Comparison of ENCODE assay signal across 25 cellular contexts in the genomic region with DNA sequence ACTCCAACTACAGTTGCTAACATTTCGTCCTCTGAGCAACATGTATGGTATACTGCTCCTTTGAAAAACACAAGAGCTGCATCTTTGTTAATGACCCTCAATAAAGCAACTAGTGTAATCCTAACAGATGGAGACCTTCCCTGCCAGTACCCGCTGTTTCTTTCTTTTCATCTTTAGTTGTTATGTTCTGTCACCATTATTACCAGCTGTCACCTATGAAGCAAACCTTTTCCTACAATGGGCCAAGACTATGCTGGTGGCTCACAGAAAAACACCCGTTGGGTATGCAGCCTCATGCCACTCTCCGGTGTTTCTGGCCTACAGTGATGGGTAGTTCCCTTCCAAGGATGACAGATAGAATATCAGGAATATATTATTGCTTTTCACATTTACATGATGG. TPM values are rescaled to one million over a fixed set of nuclear protein-coding genes. Genes with fewer than 3 reads are reported as not detected.
"Had no signal": no experiment of that assay in that cellular context is flagged by ENCODE, and none has a peak within 500 bp of the region (broad histone marks: within the 10 kb centered on the region; RNA-seq: fewer than 3 reads in every experiment).

No MANE protein-coding gene starts in this region.

- H3K27ac ChIP-seq: SK-N-MC had no signal

- DNase-seq: activated B cell treated with CpG ODN at 0.5 μM for 24 hours; activated CD4-positive, alpha-beta memory T cell treated with anti-CD3 and anti-CD28 coated beads for 36 hours; activated CD4-positive, alpha-beta T cell treated with anti-CD3 and anti-CD28 coated beads for 1 hour; activated CD4-positive, alpha-beta T cell treated with anti-CD3 and anti-CD28 coated beads, Interleukin-2, amount 10 ng/mL, durations not matched to agents 7 days and 5 days; activated CD8-positive, alpha-beta memory T cell treated with anti-CD3 and anti-CD28 coated beads for 24 hours; activated gamma-delta T cell; activated naive CD4-positive, alpha-beta T cell treated with anti-CD3 and anti-CD28 coated beads, Interleukin-2, amount 10 ng/mL, durations not matched to agents 7 days and 5 days; activated naive CD8-positive, alpha-beta T cell treated with anti-CD3 and anti-CD28 coated beads for 36 hours; activated T-cell treated with anti-CD3 and anti-CD28 coated beads for 4 hours; activated T-cell treated with anti-CD3 and anti-CD28 coated beads, Interleukin-2, amount 50 U/mL, for 48 hours; anterior cingulate cortex; IMR-90; Kasumi-1; KBM-7; NCI-H1105 treated with DMSO at 0.1 percent for 48 hours; NCI-H1436 treated with DMSO at 0.1 percent for 48 hours; NCI-H187; NCI-H2081; NCI-H510A treated with DMSO at 0.1 percent for 48 hours; T-cell; T-helper 2 cell; T1000 had no signal

- H3K4me3 ChIP-seq: SK-N-MC had no signal

- ATAC-seq: activated T-helper 17 cell treated with anti-CD3 and anti-CD28 coated beads, Interleukin-2, amount 50 U/mL, for 72 hours; T-cell had no signal

RNA-seq across cellular contexts. Expression of a gene that starts 29.7 kb away (rescaled TPM):
- total RNA-seq: bronchial epithelial cell, IMR-90 had no signal
- polyA plus RNA-seq: IMR-90 had no signal
